ENCODE assay signal across 16 cellular contexts in genomic region chr6:77298298-77298697, GRCh38.
A peak's percentile ranks its signal among the peaks of the same experiment; 100 is the strongest.
DNase-seq lines count a peak whose midpoint lies in the region; ATAC-seq lines count a peak whose summit lies in the region.
"Had no signal": no experiment of that assay in that cellular context is flagged by ENCODE, and none has a peak within 500 bp of the region (broad histone marks: within the 10 kb centered on the region; RNA-seq: fewer than 3 reads in every experiment).

No MANE protein-coding gene starts in this region.

- peaks cover 16% of the 10 kb centered on the region for H3K9me3 Mint-ChIP-seq in activated naive CD8-positive, alpha-beta T cell treated with anti-CD3 and anti-CD28 coated beads, Interleukin-2, amount 50 U/mL, for 24 hours
- peaks cover 11 to 17% of the 10 kb centered on the region in 2 donors for H3K9me3 Mint-ChIP-seq in stimulated activated naive CD8-positive, alpha-beta T cell treated with anti-CD3 and anti-CD28 coated beads, Interleukin-15, amount 100 ng/mL, for 72 hours
- H3K9me3 Mint-ChIP-seq: H9 had no signal

- H3K79me2 ChIP-seq in ACC112 (ENCODE audit: control insufficient read depth, insufficient read depth, low read length, unreplicated experiment), result no peaks in the 10 kb centered on the region

- H3K36me3 Mint-ChIP-seq in activated naive CD8-positive, alpha-beta T cell treated with anti-CD3 and anti-CD28 coated beads, Interleukin-2, amount 50 U/mL, for 24 hours (ENCODE audit: low read depth), result no peaks in the 10 kb centered on the region

- H3K27me3 Mint-ChIP-seq in activated naive CD8-positive, alpha-beta T cell treated with anti-CD3 and anti-CD28 coated beads, Interleukin-2, amount 50 U/mL, for 24 hours, result no peaks in the 10 kb centered on the region
- H3K27me3 Mint-ChIP-seq in stimulated activated naive CD8-positive, alpha-beta T cell treated with anti-CD3 and anti-CD28 coated beads, Interleukin-15, amount 100 ng/mL, for 72 hours, result no peaks in the 10 kb centered on the region
- H3K27me3 Mint-ChIP-seq: CD4-positive, alpha-beta T cell had no signal

- H3K27ac Mint-ChIP-seq in activated naive CD8-positive, alpha-beta T cell treated with anti-CD3 and anti-CD28 coated beads, Interleukin-2, amount 50 U/mL, for 24 hours, result no peak overlapping the region
- H3K27ac Mint-ChIP-seq in stimulated activated naive CD8-positive, alpha-beta T cell treated with anti-CD3 and anti-CD28 coated beads, Interleukin-15, amount 100 ng/mL, for 72 hours, result no peak overlapping the region
- H3K27ac Mint-ChIP-seq: CD4-positive, alpha-beta T cell; H9 had no signal

- no peak for ATAC-seq in activated naive CD8-positive, alpha-beta T cell treated with anti-CD3 and anti-CD28 coated beads, Interleukin-2, amount 50 U/mL, for 24 hours
- ATAC-seq in stimulated activated naive CD8-positive, alpha-beta T cell treated with anti-CD3 and anti-CD28 coated beads, Interleukin-15, amount 100 ng/mL, for 72 hours, result no peak

- DNase-seq in LHCN-M2 (ENCODE audit: low read depth), result peak; percentile 12
- peak; percentile 27 for DNase-seq in brain pericyte (ENCODE audit: low read depth, low spot score)
- DNase-seq in iris pigment epithelial cell (ENCODE audit: low read depth), result peak; percentile 56
- DNase-seq in activated naive CD8-positive, alpha-beta T cell treated with anti-CD3 and anti-CD28 coated beads, Interleukin-2, amount 50 U/mL, for 24 hours, result no peak
- no peak for DNase-seq in COLO668 (lab: John Stamatoyannopoulos, UW; ENCODE audit: unreplicated experiment)
- DNase-seq in stimulated activated naive CD8-positive, alpha-beta T cell treated with anti-CD3 and anti-CD28 coated beads, Interleukin-15, amount 100 ng/mL, for 72 hours, result no peak
- DNase-seq: CD4-positive, alpha-beta T cell; DMS153; H9; MV-4-11; NCI-H1694 treated with DMSO at 0.1 percent for 48 hours; NCI-H510A; NCI-H748 treated with DMSO at 0.1 percent for 48 hours; NK-92 treated with Interleukin-12 subunit alpha and Interleukin-12 subunit beta, amount 100 ng/mL, for 24 hours; SHP77 treated with DMSO at 0.1 percent for 48 hours had no signal

- H2AFZ ChIP-seq in ACC112 (ENCODE audit: low read length, unreplicated experiment), result peak overlapping the region; percentile 26

- no peak overlapping the region for H3K4me3 ChIP-seq in ACC112 (ENCODE audit: low read depth, low read length)

- no peaks in the 10 kb centered on the region for H3K4me1 Mint-ChIP-seq in activated naive CD8-positive, alpha-beta T cell treated with anti-CD3 and anti-CD28 coated beads, Interleukin-2, amount 50 U/mL, for 24 hours
- no peaks in the 10 kb centered on the region for H3K4me1 Mint-ChIP-seq in stimulated activated naive CD8-positive, alpha-beta T cell treated with anti-CD3 and anti-CD28 coated beads, Interleukin-15, amount 100 ng/mL, for 72 hours
- H3K4me1 Mint-ChIP-seq: H9 had no signal

- peaks cover 19% of the 10 kb centered on the region for H3K4me1 ChIP-seq in ACC112 (ENCODE audit: control insufficient read depth, insufficient read depth, low read length, unreplicated experiment)

- H3K27ac ChIP-seq in ACC112 (ENCODE audit: low read depth, low read length), result no peak overlapping the region

- no peaks in the 10 kb centered on the region for H3K27me3 ChIP-seq in ACC112 (ENCODE audit: insufficient read depth, low read length)

- H3K4me3 Mint-ChIP-seq in activated naive CD8-positive, alpha-beta T cell treated with anti-CD3 and anti-CD28 coated beads, Interleukin-2, amount 50 U/mL, for 24 hours, result no peak overlapping the region
- H3K4me3 Mint-ChIP-seq in stimulated activated naive CD8-positive, alpha-beta T cell treated with anti-CD3 and anti-CD28 coated beads, Interleukin-15, amount 100 ng/mL, for 72 hours, result no peak overlapping the region
- H3K4me3 Mint-ChIP-seq: CD4-positive, alpha-beta T cell; H9 had no signal

- no peaks in the 10 kb centered on the region for H3K36me3 ChIP-seq in ACC112 (ENCODE audit: insufficient read depth, low read length)

Comparison
In these comparisons a context has a peak if more than half of its experiments do, and no peak if none do; other contexts are left out.
1. DNase-seq: peak in LHCN-M2 (single experiment), brain pericyte (single experiment) and iris pigment epithelial cell (single experiment); none in activated naive CD8-positive, alpha-beta T cell treated with anti-CD3 and anti-CD28 coated beads, Interleukin-2, amount 50 U/mL, for 24 hours (single experiment), COLO668 (single experiment) and stimulated activated naive CD8-positive, alpha-beta T cell treated with anti-CD3 and anti-CD28 coated beads, Interleukin-15, amount 100 ng/mL, for 72 hours (0 of 2).